ENCODE assay signal across 10 cellular contexts in the genomic region with DNA sequence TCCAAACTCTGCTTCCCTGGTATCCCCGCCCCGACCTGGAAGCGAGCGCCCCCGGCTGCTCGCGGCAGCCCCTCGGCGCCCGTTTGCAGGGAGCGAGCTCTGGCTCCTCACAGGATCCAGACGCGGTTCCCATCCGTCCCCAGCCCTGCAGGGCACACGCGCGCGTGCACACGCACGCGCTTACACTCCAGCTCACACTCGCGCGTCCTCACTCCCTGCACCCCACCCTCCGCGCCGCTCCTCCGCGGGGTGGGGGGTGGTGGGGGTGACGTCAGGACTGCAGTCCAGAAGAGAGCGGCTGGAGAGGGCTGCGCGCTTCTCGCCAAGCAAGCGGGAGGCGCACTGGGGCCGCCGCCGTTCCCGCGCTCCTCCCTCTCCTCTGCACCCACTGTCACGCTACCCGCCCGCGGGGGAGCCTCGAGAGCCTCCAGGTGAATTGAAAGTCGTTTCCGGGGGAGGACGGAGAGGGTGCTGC.
DNase-seq lines count a peak whose midpoint lies in the region; ATAC-seq, FAIRE-seq and TF ChIP-seq lines count a peak whose summit lies in the region.
"Had no signal": no experiment of that assay in that cellular context is flagged by ENCODE, and none has a peak within 500 bp of the region (broad histone marks: within the 10 kb centered on the region; RNA-seq: fewer than 3 reads in every experiment).

No MANE protein-coding gene starts in this region.

- no peak overlapping the region for H3K27ac ChIP-seq in HepG2 (ENCODE audit: extremely low read length, insufficient read depth, low read length)
- H3K27ac ChIP-seq in subcutaneous abdominal adipose tissue (ENCODE audit: low read depth, low read length): no peak overlapping the region
- H3K27ac ChIP-seq in uterus: no peak overlapping the region

- H3K36me3 ChIP-seq in HepG2 (replicated peaks in 1 of 2; ENCODE audit: control insufficient read depth in 1 of 2, insufficient read depth in 2 of 2, low read length in 2 of 2) (no peaks in the 10 kb centered on the region), subcutaneous abdominal adipose tissue (ENCODE audit: control insufficient read depth in 5 of 5, insufficient read depth in 5 of 5, low read length in 5 of 5) (no peaks in the 10 kb centered on the region), uterus (no peaks in the 10 kb centered on the region)

- H4K20me1 ChIP-seq in HepG2 (ENCODE audit: insufficient read depth, low read length): no peaks in the 10 kb centered on the region

- H2AFZ ChIP-seq in HepG2 (ENCODE audit: low read length): no peak overlapping the region

- 37% methylated on average over 23 of the region's 49 CpGs for WGBS in HepG2 (ENCODE audit: low lambda C conversion rate)

- no peak; the same call in 2 of the 3 replicates for ATAC-seq in HepG2

- H3K4me3 Mint-ChIP-seq in activated naive CD4-positive, alpha-beta T cell treated with anti-CD3 and anti-CD28 coated beads for 36 hours: peak overlapping the region; percentile 49

- no peaks in the 10 kb centered on the region for H3K79me2 ChIP-seq in HepG2 (ENCODE audit: insufficient read depth, low read length)

- no peaks in the 10 kb centered on the region for H3K36me3 Mint-ChIP-seq in activated naive CD4-positive, alpha-beta T cell treated with anti-CD3 and anti-CD28 coated beads for 36 hours (ENCODE audit: low read depth)

- no TSS peak for BruUV-seq in HepG2 (replicated peaks; lab: Mats Ljungman, UMichigan)

- no peak for DNase-seq in activated naive CD4-positive, alpha-beta T cell treated with anti-CD3 and anti-CD28 coated beads for 36 hours
- DNase-seq in activated naive CD4-positive, alpha-beta T cell (lab: John Stamatoyannopoulos, UW): no peak
- DNase-seq in anterior cingulate cortex (lab: John Stamatoyannopoulos, UW): peak in 34 of 58 donors; percentile 4 to 67 (median 28)
- DNase-seq in HepG2 (ENCODE audit: low spot score): no peak
- no peak for DNase-seq in glomerular visceral epithelial cell (ENCODE audit: extremely low spot score)
- DNase-seq in uterus: no peak
- no peak for DNase-seq in SW480 (ENCODE audit: low spot score)

- FAIRE-seq in HepG2 (lab: Jason Lieb, UNC): no peak
- FAIRE-seq: endometrium, GM18507 had no signal

- H3K4me1 Mint-ChIP-seq in activated naive CD4-positive, alpha-beta T cell treated with anti-CD3 and anti-CD28 coated beads for 36 hours (ENCODE audit: low read depth): peaks cover 25% of the 10 kb centered on the region

- H3K27me3 ChIP-seq in HepG2 (ENCODE audit: control insufficient read depth in 1 of 2, insufficient read depth in 2 of 2, low read length in 2 of 2) (peaks cover 4 to 28% of the 10 kb centered on the region in 2 experiments; a peak in 3 of 5 replicates), subcutaneous abdominal adipose tissue (ENCODE audit: control insufficient read depth in 5 of 5, insufficient read depth in 4 of 5, low read length in 5 of 5) (peaks cover 26 to 42% (median 32%) of the 10 kb centered on the region in 5 donors), uterus (peaks cover 0 to 9% of the 10 kb centered on the region in 2 donors)

- POLR2A ChIA-PET in HepG2 (lab: Yijun Ruan, JAX): no interaction called here

- TF ChIP-seq POLR2A in HepG2 (IDR thresholded peaks at IDR 0.05; ENCODE audit: insufficient read depth in 1 of 2, low read depth in 2 of 2, low read length in 2 of 2) (no peak), uterus (IDR thresholded peaks at IDR 0.05) (no peak)

- TF ChIP-seq RAD21 in HepG2 (CRISPR knock-in tag; IDR thresholded peaks at IDR 0.05): no peak

- peaks cover 60% of the 10 kb centered on the region for H3K27me3 Mint-ChIP-seq in activated naive CD4-positive, alpha-beta T cell treated with anti-CD3 and anti-CD28 coated beads for 36 hours (ENCODE audit: low read depth)

- H3K9me3 Mint-ChIP-seq in activated naive CD4-positive, alpha-beta T cell treated with anti-CD3 and anti-CD28 coated beads for 36 hours: no peaks in the 10 kb centered on the region

- CTCF ChIA-PET in activated naive CD4-positive, alpha-beta T cell treated with anti-CD3 and anti-CD28 coated beads for 36 hours (lab: Charles Lee): interaction anchor here (0.9 to 1.1 kb wide), 3 partner anchors 10 to 165 kb away, joined by 3 to 5 read pairs (median 3); no protein-coding TSS in a partner anchor
- CTCF ChIA-PET in HepG2 (lab: Yijun Ruan, JAX; ENCODE audit: low intra/inter-chr PET ratio, low total read pairs): no interaction called here

- no peak overlapping the region for H3K9ac ChIP-seq in HepG2 (ENCODE audit: insufficient read depth, low read depth, low read length)
- no peak overlapping the region for H3K9ac ChIP-seq in subcutaneous abdominal adipose tissue (ENCODE audit: low read length in 5 of 5)

- TF ChIP-seq EP300 in HepG2 (IDR thresholded peaks at IDR 0.05; ENCODE audit: low read depth in 2 of 2, low read length in 2 of 2): no peak
- TF ChIP-seq EP300 in HepG2 (CRISPR knock-in tag; IDR thresholded peaks at IDR 0.05; ENCODE audit: borderline replicate concordance): no peak

- no peaks in the 10 kb centered on the region for H3K9me3 ChIP-seq in HepG2 (ENCODE audit: low read length)
- H3K9me3 ChIP-seq in subcutaneous abdominal adipose tissue (ENCODE audit: control insufficient read depth in 5 of 5, low read length in 5 of 5): no peaks in the 10 kb centered on the region
- no peaks in the 10 kb centered on the region for H3K9me3 ChIP-seq in uterus

- H3K4me1 ChIP-seq in HepG2 (ENCODE audit: insufficient read depth, low read length): no peaks in the 10 kb centered on the region
- peaks cover 0 to 29% (median 24%) of the 10 kb centered on the region in 5 donors for H3K4me1 ChIP-seq in subcutaneous abdominal adipose tissue (ENCODE audit: control insufficient read depth in 5 of 5, insufficient read depth in 5 of 5, low read length in 5 of 5)
- H3K4me1 ChIP-seq in uterus: no peaks in the 10 kb centered on the region

- no peak overlapping the region for H3K27ac Mint-ChIP-seq in activated naive CD4-positive, alpha-beta T cell treated with anti-CD3 and anti-CD28 coated beads for 36 hours

- H3K4me3 ChIP-seq in HepG2 (replicated peaks in 1 of 3; ENCODE audit: insufficient read depth in 1 of 3, low read depth in 2 of 3, low read length in 3 of 3): no peak overlapping the region
- H3K4me3 ChIP-seq in subcutaneous abdominal adipose tissue (ENCODE audit: low read depth in 1 of 5, low read length in 5 of 5): peak overlapping the region in 4 of 5 donors; percentile 17 to 60 (median 44)
- no peak overlapping the region for H3K4me3 ChIP-seq in uterus

- intact Hi-C loops in activated naive CD4-positive, alpha-beta T cell treated with anti-CD3 and anti-CD28 coated beads for 36 hours (cut with micrococcal nuclease): no loop called here
- intact Hi-C loops in HepG2 (cut with micrococcal nuclease; ENCODE audit: unreplicated experiment): no loop called here
- intact Hi-C loops in uterus (cut with DNase I; ENCODE audit: low total_unique reads): no loop called here

- in situ Hi-C loops in HepG2 (cut with HindIII; ENCODE audit: extremely low pct_ligation_motif_present, low pct_unique_long_range_greater_than_20kb): loop anchor here (10.0 to 25.0 kb wide), 2 partner anchors 380 to 532 kb away; no protein-coding TSS in a partner anchor

- no peak overlapping the region for H3K4me2 ChIP-seq in HepG2 (ENCODE audit: low read depth, low read length)

- TF ChIP-seq CTCF in HepG2 (CRISPR knock-in tag; IDR thresholded peaks at IDR 0.05): no peak
- no peak for TF ChIP-seq CTCF in uterus (IDR thresholded peaks at IDR 0.05)

TF ChIP-seq in HepG2, 621 proteins besides CTCF, POLR2A, EP300 and RAD21:
- TF ChIP-seq CREB1 (IDR thresholded peaks at IDR 0.05) (peak; percentile 64), CREB1 (CRISPR knock-in tag; IDR thresholded peaks at IDR 0.05) (no peak), DPF2 (CRISPR knock-in tag; IDR thresholded peaks at IDR 0.05; ENCODE audit: borderline replicate concordance, low read depth) (no peak)
TF ChIP-seq in HepG2: peak in this region for 1.

Comparison
In these comparisons a context has a peak if more than half of its experiments do, and no peak if none do; other contexts are left out.
1. DNase-seq: peak in anterior cingulate cortex (34 of 58); none in activated naive CD4-positive, alpha-beta T cell treated with anti-CD3 and anti-CD28 coated beads for 36 hours (single experiment), activated naive CD4-positive, alpha-beta T cell (0 of 4), HepG2 (single experiment), glomerular visceral epithelial cell (single experiment), uterus (0 of 2) and SW480 (single experiment).
2. H3K4me3 ChIP-seq: peak in subcutaneous abdominal adipose tissue (4 of 5); none in HepG2 (0 of 3) and uterus (0 of 2).